8 cellular contexts compared by ENCODE assay signal in genomic region chr15:41494190-41494921, GRCh38. TPM values are rescaled to one million over a fixed set of nuclear protein-coding genes. Genes with fewer than 3 reads are reported as not detected.
DNase-seq lines count a peak whose midpoint lies in the region; ATAC-seq, FAIRE-seq and TF ChIP-seq lines count a peak whose summit lies in the region.

No MANE protein-coding gene starts in this region.

- H3K4me1 ChIP-seq in rectal smooth muscle tissue (ENCODE audit: control insufficient read depth, insufficient read depth, low read length) = peaks cover 6% of the 10 kb centered on the region

- DNase-seq in Calu3 (peak; percentile 25), HTR-8/SVneo (ENCODE audit: insufficient read length, low spot score) (peak; percentile 21), fibroblast of the aortic adventitia (ENCODE audit: low read depth) (no peak), glomerular visceral epithelial cell (ENCODE audit: extremely low spot score) (no peak), NOMO-1 (lab: John Stamatoyannopoulos, UW; ENCODE audit: unreplicated experiment in 2 of 2) (no peak)
- peak; percentile 35 for DNase-seq in activated CD4-positive, alpha-beta memory T cell treated with anti-CD3 and anti-CD28 coated beads, Interleukin-2, amount 10 ng/mL, durations not matched to agents 7 days and 5 days

- TF ChIP-seq CTCF in Calu3 (IDR thresholded peaks at IDR 0.05; ENCODE audit: unreplicated experiment) = no peak
- no peak for TF ChIP-seq CTCF in fibroblast of the aortic adventitia (IDR thresholded peaks at IDR 0.05; ENCODE audit: insufficient read depth, low read length)

- POLR2A ChIA-PET in activated CD4-positive, alpha-beta memory T cell treated with anti-CD3 and anti-CD28 coated beads, Interleukin-2, amount 10 ng/mL, durations not matched to agents 7 days and 5 days (lab: Charles Lee) = interaction anchor here (1.0 to 1.6 kb wide), 2 partner anchors 8 to 19 kb away, joined by 4 to 7 read pairs; partner anchors contain the start of gene LTK

- ATAC-seq in GM21360 (IDR thresholded peaks at IDR 0.05; ENCODE audit: unreplicated experiment) = peak; percentile 17

- peaks cover 12% of the 10 kb centered on the region for H3K27me3 Mint-ChIP-seq in Calu3 (ENCODE audit: unreplicated experiment)
- H3K27me3 Mint-ChIP-seq in activated CD4-positive, alpha-beta memory T cell treated with anti-CD3 and anti-CD28 coated beads, Interleukin-2, amount 10 ng/mL, durations not matched to agents 7 days and 5 days = peaks cover 53% of the 10 kb centered on the region

- peaks cover 8% of the 10 kb centered on the region for H3K36me3 Mint-ChIP-seq in Calu3 (ENCODE audit: insufficient read depth, unreplicated experiment)
- no peaks in the 10 kb centered on the region for H3K36me3 Mint-ChIP-seq in activated CD4-positive, alpha-beta memory T cell treated with anti-CD3 and anti-CD28 coated beads, Interleukin-2, amount 10 ng/mL, durations not matched to agents 7 days and 5 days (ENCODE audit: low read depth)

- H3K9ac ChIP-seq in rectal smooth muscle tissue (ENCODE audit: low read length) = no peak overlapping the region

- FAIRE-seq in HTR-8/SVneo (lab: Jason Lieb, UNC) = no peak

- peaks cover 8% of the 10 kb centered on the region for H3K4me1 Mint-ChIP-seq in Calu3 (ENCODE audit: low read depth, unreplicated experiment)
- H3K4me1 Mint-ChIP-seq in activated CD4-positive, alpha-beta memory T cell treated with anti-CD3 and anti-CD28 coated beads, Interleukin-2, amount 10 ng/mL, durations not matched to agents 7 days and 5 days = peaks cover 29% of the 10 kb centered on the region

- BruUV-seq in Calu3 (replicated peaks; lab: Mats Ljungman, UMichigan) = no TSS peak

- H3K4me3 ChIP-seq in fibroblast of the aortic adventitia (ENCODE audit: low read depth, low read length) (peak overlapping the region; percentile 35), rectal smooth muscle tissue (ENCODE audit: low read length) (peak overlapping the region; percentile 80)

- peak overlapping the region; percentile 46 for H3K4me3 Mint-ChIP-seq in Calu3 (ENCODE audit: low read depth, unreplicated experiment)
- peak overlapping the region; percentile 61 for H3K4me3 Mint-ChIP-seq in activated CD4-positive, alpha-beta memory T cell treated with anti-CD3 and anti-CD28 coated beads, Interleukin-2, amount 10 ng/mL, durations not matched to agents 7 days and 5 days

- intact Hi-C loops in Calu3 (cut with micrococcal nuclease; ENCODE audit: unreplicated experiment) = no loop called here

- H3K9me3 Mint-ChIP-seq in Calu3 (ENCODE audit: low read depth, unreplicated experiment) = no peaks in the 10 kb centered on the region
- no peaks in the 10 kb centered on the region for H3K9me3 Mint-ChIP-seq in activated CD4-positive, alpha-beta memory T cell treated with anti-CD3 and anti-CD28 coated beads, Interleukin-2, amount 10 ng/mL, durations not matched to agents 7 days and 5 days

- H3K27ac ChIP-seq in rectal smooth muscle tissue (ENCODE audit: low read depth, low read length) = no peak overlapping the region

- no peak overlapping the region for H3K27ac Mint-ChIP-seq in Calu3 (ENCODE audit: unreplicated experiment)
- no peak overlapping the region for H3K27ac Mint-ChIP-seq in activated CD4-positive, alpha-beta memory T cell treated with anti-CD3 and anti-CD28 coated beads, Interleukin-2, amount 10 ng/mL, durations not matched to agents 7 days and 5 days

- H3K36me3 ChIP-seq in rectal smooth muscle tissue (ENCODE audit: control insufficient read depth, insufficient read depth, low read length) = no peaks in the 10 kb centered on the region

- CTCF ChIA-PET in Calu3 (lab: Charles Lee) = no interaction called here
- CTCF ChIA-PET in activated CD4-positive, alpha-beta memory T cell treated with anti-CD3 and anti-CD28 coated beads, Interleukin-2, amount 10 ng/mL, durations not matched to agents 7 days and 5 days (lab: Charles Lee) = no interaction called here

- peaks cover 3% of the 10 kb centered on the region for H3K27me3 ChIP-seq in rectal smooth muscle tissue (ENCODE audit: control insufficient read depth, insufficient read depth, low read length)

RNA-seq across cellular contexts. Expression of gene ITPKA, which starts 0.7 kb away (rescaled TPM):
- total RNA-seq in Calu3 (2022) (0.61 and 0.68 TPM in 2 replicates), fibroblast of the aortic adventitia (ENCODE audit: low replicate concordance) (1.4 and 1.8 TPM in 2 replicates)
- under 1 TPM; 0.30 to 0.48 TPM for total RNA-seq in activated CD4-positive, alpha-beta memory T cell treated with anti-CD3 and anti-CD28 coated beads, Interleukin-2, amount 10 ng/mL, durations not matched to agents 7 days and 5 days

RNA-seq across cellular contexts. Expression of gene LTK, which starts 19.3 kb away (rescaled TPM):
- total RNA-seq in Calu3 (2022) (0.24 and 0.32 TPM in 2 replicates), fibroblast of the aortic adventitia (ENCODE audit: low replicate concordance) (under 0.01 TPM in 1 of 2 replicates, not detected in the other)
- 1 to 10 TPM; 5.2 to 5.5 TPM for total RNA-seq in activated CD4-positive, alpha-beta memory T cell treated with anti-CD3 and anti-CD28 coated beads, Interleukin-2, amount 10 ng/mL, durations not matched to agents 7 days and 5 days

RNA-seq across cellular contexts. Expression of gene RPAP1, which starts 49.7 kb away (rescaled TPM):
- total RNA-seq in Calu3 (2022) = 33.3 and 35.4 TPM in 2 replicates
- 10 to 100 TPM; 33.9 to 35.1 TPM for total RNA-seq in activated CD4-positive, alpha-beta memory T cell treated with anti-CD3 and anti-CD28 coated beads, Interleukin-2, amount 10 ng/mL, durations not matched to agents 7 days and 5 days
- total RNA-seq in fibroblast of the aortic adventitia (ENCODE audit: low replicate concordance) = 10.7 and 16.3 TPM in 2 replicates

Comparison
In these comparisons a context has a peak if more than half of its experiments do, and no peak if none do; other contexts are left out.
1. DNase-seq: peak in Calu3 (single experiment), HTR-8/SVneo (single experiment) and activated CD4-positive, alpha-beta memory T cell treated with anti-CD3 and anti-CD28 coated beads, Interleukin-2, amount 10 ng/mL, durations not matched to agents 7 days and 5 days (single experiment); none in fibroblast of the aortic adventitia (single experiment), glomerular visceral epithelial cell (single experiment) and NOMO-1 (0 of 2).